In the genomic region with DNA sequence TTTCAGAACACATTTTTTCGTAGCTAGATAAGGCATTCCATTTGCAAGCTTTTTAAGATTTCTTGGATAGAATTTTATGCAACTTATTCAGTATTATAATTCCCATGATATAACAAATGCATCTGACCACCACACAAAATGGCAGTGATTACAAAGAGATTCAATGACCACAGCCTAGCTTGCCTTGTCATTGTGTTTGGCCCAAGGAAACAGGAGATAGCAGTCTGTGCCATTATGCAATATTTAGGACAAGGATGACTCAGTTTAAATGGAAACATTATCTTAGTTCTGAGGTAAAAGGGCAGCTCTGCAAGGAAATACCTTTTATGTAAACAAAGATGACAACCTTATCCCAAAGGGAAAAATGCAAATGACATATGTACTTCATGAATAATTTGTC, we compare ENCODE assay signal across 13 cellular contexts.
DNase-seq lines count a peak whose midpoint lies in the region; ATAC-seq and TF ChIP-seq lines count a peak whose summit lies in the region.
"Had no signal": no experiment of that assay in that cellular context is flagged by ENCODE, and none has a peak within 500 bp of the region (broad histone marks: within the 10 kb centered on the region; RNA-seq: fewer than 3 reads in every experiment).

No MANE protein-coding gene starts in this region.

- intact Hi-C loops in left colon (cut with DNase I, micrococcal nuclease), result loop anchor here (2.0 to 10.0 kb wide), 2 partner anchors 238 to 240 kb away; no protein-coding TSS in a partner anchor
- intact Hi-C loops in left ventricle myocardium inferior (cut with micrococcal nuclease), result no loop called here

- H3K79me2 ChIP-seq in ACC112 (ENCODE audit: control insufficient read depth, insufficient read depth, low read length, unreplicated experiment), result no peaks in the 10 kb centered on the region

- H2AFZ ChIP-seq in ACC112 (ENCODE audit: low read length, unreplicated experiment), result peak overlapping the region; percentile 3

- H3K4me3 ChIP-seq in ACC112 (ENCODE audit: low read depth, low read length), result no peak overlapping the region
- no peak overlapping the region for H3K4me3 ChIP-seq in astrocyte of the spinal cord (ENCODE audit: low read depth, low read length)
- H3K4me3 ChIP-seq in left ventricle myocardium inferior, result no peak overlapping the region
- H3K4me3 ChIP-seq: coronary artery, spleen had no signal

- TF ChIP-seq CTCF in astrocyte of the spinal cord (IDR thresholded peaks at IDR 0.05; ENCODE audit: low read depth, low read length) (no peak), left ventricle myocardium inferior (IDR thresholded peaks at IDR 0.05; ENCODE audit: borderline replicate concordance) (no peak)

- H3K9me3 ChIP-seq in left ventricle myocardium inferior (replicated peaks), result no peaks in the 10 kb centered on the region
- H3K9me3 ChIP-seq: spleen had no signal

- H3K36me3 ChIP-seq in ACC112 (ENCODE audit: insufficient read depth, low read length), result no peaks in the 10 kb centered on the region
- H3K36me3 ChIP-seq in left ventricle myocardium inferior, result no peaks in the 10 kb centered on the region
- H3K36me3 ChIP-seq: spleen had no signal

- no peaks in the 10 kb centered on the region for H3K27me3 ChIP-seq in ACC112 (ENCODE audit: insufficient read depth, low read length)
- H3K27me3 ChIP-seq in left ventricle myocardium inferior (ENCODE audit: low read depth), result no peaks in the 10 kb centered on the region
- H3K27me3 ChIP-seq: spleen had no signal

- H3K27ac ChIP-seq in ACC112 (ENCODE audit: low read depth, low read length), result peak overlapping the region; percentile 70
- H3K27ac ChIP-seq in left ventricle myocardium inferior (replicated peaks), result no peak overlapping the region
- H3K27ac ChIP-seq: coronary artery had no signal

- ATAC-seq in left colon, result peak; percentile 46
- no peak for ATAC-seq in GM19328 (IDR thresholded peaks at IDR 0.05; ENCODE audit: unreplicated experiment)
- ATAC-seq in GM21390 (IDR thresholded peaks at IDR 0.05; ENCODE audit: unreplicated experiment), result no peak
- ATAC-seq: activated CD4-positive, CD25-positive, alpha-beta regulatory T cell treated with anti-CD3 and anti-CD28 coated beads, Interleukin-2, amount 50 U/mL, for 24 hours had no signal

- DNase-seq in MV-4-11 (lab: John Stamatoyannopoulos, UW) (peak; percentile 2), astrocyte of the spinal cord (ENCODE audit: low read depth, low spot score) (peak; percentile 42), left colon (no peak), RKO (ENCODE audit: low spot score) (no peak), left ventricle myocardium inferior (no peak)
- DNase-seq: NCI-H1092, NCI-H345, spleen had no signal

- H3K4me1 ChIP-seq in ACC112 (ENCODE audit: control insufficient read depth, insufficient read depth, low read length, unreplicated experiment) (peaks cover 48% of the 10 kb centered on the region), left ventricle myocardium inferior (no peaks in the 10 kb centered on the region)

- in situ Hi-C loops in astrocyte of the spinal cord (cut with HindIII; ENCODE audit: low sequenced_read_pairs), result no loop called here

Comparison
In these comparisons a context has a peak if more than half of its experiments do, and no peak if none do; other contexts are left out.
1. DNase-seq: peak in MV-4-11 (single experiment) and astrocyte of the spinal cord (single experiment); none in left colon (0 of 2), RKO (single experiment) and left ventricle myocardium inferior (single experiment).